Comparison of ENCODE assay signal across 8 cellular contexts in genomic region chr1:120340838-120341751, GRCh38.
A peak's percentile ranks its signal among the peaks of the same experiment; 100 is the strongest.
DNase-seq lines count a peak whose midpoint lies in the region; ATAC-seq and TF ChIP-seq lines count a peak whose summit lies in the region.
"Not testable (repeated sequence)": the region's sequence is repeated elsewhere in the genome, so short reads cannot be mapped to it uniquely, and the experiment has no call there.

No MANE protein-coding gene starts in this region.

- WGBS in esophagus, 2 donors = 0 to 1% methylated on average over 11 to 38 of the region's 78 CpGs
- WGBS in right lobe of liver (ENCODE audit: insufficient coverage, low coverage, low lambda C conversion rate, missing lambda C conversion rate) = 0% methylated on average over 8 of the region's 78 CpGs

- H3K27me3 Mint-ChIP-seq in CD4-positive, alpha-beta memory T cell; activated CD4-positive, alpha-beta T cell treated with anti-CD3 and anti-CD28 coated beads, Interleukin-2, amount 10 ng/mL, durations not matched to agents 24 days and 14 days; stimulated activated naive CD8-positive, alpha-beta T cell treated with anti-CD3 and anti-CD28 coated beads, Interleukin-15, Interleukin-2, amounts not matched to agents 100 ng/mL and 50 ng/mL, for 24 hours: not testable (repeated sequence)

- H3K36me3 Mint-ChIP-seq in CD4-positive, alpha-beta memory T cell; activated CD4-positive, alpha-beta T cell treated with anti-CD3 and anti-CD28 coated beads, Interleukin-2, amount 10 ng/mL, durations not matched to agents 24 days and 14 days (ENCODE audit: low read depth); activated naive CD4-positive, alpha-beta T cell treated with anti-CD3 and anti-CD28 coated beads, Interleukin-2, amount 50 U/mL, for 72 hours; stimulated activated naive CD8-positive, alpha-beta T cell treated with anti-CD3 and anti-CD28 coated beads, Interleukin-15, Interleukin-2, amounts not matched to agents 100 ng/mL and 50 ng/mL, for 24 hours (ENCODE audit: low read depth): not testable (repeated sequence)

- not testable (repeated sequence) for H3K4me1 ChIP-seq in CD4-positive, alpha-beta memory T cell (ENCODE audit: insufficient read depth, low read length); esophagus (ENCODE audit: control insufficient read depth in 2 of 2, insufficient read depth in 2 of 2, low read length in 1 of 2); right lobe of liver

- not testable (repeated sequence) for H3K9me3 Mint-ChIP-seq in CD4-positive, alpha-beta memory T cell; activated CD4-positive, alpha-beta T cell treated with anti-CD3 and anti-CD28 coated beads, Interleukin-2, amount 10 ng/mL, durations not matched to agents 24 days and 14 days; activated naive CD4-positive, alpha-beta T cell treated with anti-CD3 and anti-CD28 coated beads, Interleukin-2, amount 50 U/mL, for 72 hours; stimulated activated naive CD8-positive, alpha-beta T cell treated with anti-CD3 and anti-CD28 coated beads, Interleukin-15, Interleukin-2, amounts not matched to agents 100 ng/mL and 50 ng/mL, for 24 hours

- peak; percentile 31 for TF ChIP-seq POLR2A in right lobe of liver (IDR thresholded peaks at IDR 0.05)

- not testable (repeated sequence) for H3K4me1 Mint-ChIP-seq in CD4-positive, alpha-beta memory T cell; activated CD4-positive, alpha-beta T cell treated with anti-CD3 and anti-CD28 coated beads, Interleukin-2, amount 10 ng/mL, durations not matched to agents 24 days and 14 days; stimulated activated naive CD8-positive, alpha-beta T cell treated with anti-CD3 and anti-CD28 coated beads, Interleukin-15, Interleukin-2, amounts not matched to agents 100 ng/mL and 50 ng/mL, for 24 hours (ENCODE audit: low read depth)

- not testable (repeated sequence) for TF ChIP-seq CTCF in right lobe of liver (IDR thresholded peaks at IDR 0.05); retinal pigment epithelial cell (conservative IDR thresholded peaks at IDR 0.05; ENCODE audit: low read depth, low read length)

- DNase-seq in CD4-positive, alpha-beta memory T cell = peak; percentile 76 to 88 (median 82)
- DNase-seq in NCI-H1092 treated with DMSO at 0.1 percent for 48 hours (lab: John Stamatoyannopoulos, UW) = peak; percentile 11
- peak; percentile 87 for DNase-seq in activated CD4-positive, alpha-beta T cell treated with anti-CD3 and anti-CD28 coated beads, Interleukin-2, amount 10 ng/mL, durations not matched to agents 24 days and 14 days
- DNase-seq in activated naive CD4-positive, alpha-beta T cell treated with anti-CD3 and anti-CD28 coated beads, Interleukin-2, amount 50 U/mL, for 72 hours (ENCODE audit: low spot score in 2 of 2) = peak; percentile 51 to 77
- peak; percentile 37 to 50 (median 47) for DNase-seq in right lobe of liver
- not testable (repeated sequence) for DNase-seq in retinal pigment epithelial cell (ENCODE audit: low read depth)

- H3K27ac Mint-ChIP-seq in CD4-positive, alpha-beta memory T cell = peak overlapping the region; percentile 74 to 98 (median 96)
- peak overlapping the region; percentile 89 for H3K27ac Mint-ChIP-seq in activated CD4-positive, alpha-beta T cell treated with anti-CD3 and anti-CD28 coated beads, Interleukin-2, amount 10 ng/mL, durations not matched to agents 24 days and 14 days
- H3K27ac Mint-ChIP-seq in activated naive CD4-positive, alpha-beta T cell treated with anti-CD3 and anti-CD28 coated beads, Interleukin-2, amount 50 U/mL, for 72 hours = peak overlapping the region in 1 of 2 donors; percentile 70
- H3K27ac Mint-ChIP-seq in stimulated activated naive CD8-positive, alpha-beta T cell treated with anti-CD3 and anti-CD28 coated beads, Interleukin-15, Interleukin-2, amounts not matched to agents 100 ng/mL and 50 ng/mL, for 24 hours = peak overlapping the region; percentile 91

- peak overlapping the region; percentile 54 to 92 (median 84) for H3K4me3 Mint-ChIP-seq in CD4-positive, alpha-beta memory T cell
- H3K4me3 Mint-ChIP-seq in activated CD4-positive, alpha-beta T cell treated with anti-CD3 and anti-CD28 coated beads, Interleukin-2, amount 10 ng/mL, durations not matched to agents 24 days and 14 days = peak overlapping the region; percentile 85
- H3K4me3 Mint-ChIP-seq in stimulated activated naive CD8-positive, alpha-beta T cell treated with anti-CD3 and anti-CD28 coated beads, Interleukin-15, Interleukin-2, amounts not matched to agents 100 ng/mL and 50 ng/mL, for 24 hours = peak overlapping the region; percentile 87

- intact Hi-C loops in CD4-positive, alpha-beta memory T cell (cut with micrococcal nuclease); activated CD4-positive, alpha-beta T cell treated with anti-CD3 and anti-CD28 coated beads, Interleukin-2, amount 10 ng/mL, durations not matched to agents 24 days and 14 days (cut with micrococcal nuclease); right lobe of liver (cut with DNase I): not testable (repeated sequence)

- not testable (repeated sequence) for H3K27me3 ChIP-seq in CD4-positive, alpha-beta memory T cell (ENCODE audit: insufficient read depth, low read length); esophagus (ENCODE audit: control insufficient read depth in 1 of 2, insufficient read depth in 2 of 2, low read length in 2 of 2); right lobe of liver

- CTCF ChIA-PET in CD4-positive, alpha-beta memory T cell (lab: Charles Lee; ENCODE audit: partially characterized antibody) = not testable (repeated sequence)

- H3K27ac ChIP-seq in CD4-positive, alpha-beta memory T cell (ENCODE audit: low read depth, low read length) = peak overlapping the region; percentile 74
- H3K27ac ChIP-seq in esophagus (ENCODE audit: low read depth in 2 of 2, low read length in 1 of 2) (peak overlapping the region in 1 of 2 donors; percentile 39), right lobe of liver (peak overlapping the region in 1 of 3 donors; percentile 78)

- peak overlapping the region in 1 of 2 donors; percentile 43 for H3K4me3 ChIP-seq in CD4-positive, alpha-beta memory T cell (ENCODE audit: low read length in 2 of 2)
- H3K4me3 ChIP-seq in esophagus (ENCODE audit: low read depth in 1 of 2, low read length in 2 of 2) (peak overlapping the region; percentile 19 to 58), right lobe of liver (peak overlapping the region in 2 of 3 donors; percentile 41 to 55), retinal pigment epithelial cell (ENCODE audit: low read length) (peak overlapping the region; percentile 45)

- ATAC-seq in activated naive CD4-positive, alpha-beta T cell treated with anti-CD3 and anti-CD28 coated beads, Interleukin-2, amount 50 U/mL, for 72 hours; right lobe of liver: not testable (repeated sequence)

- not testable (repeated sequence) for H3K9me3 ChIP-seq in CD4-positive, alpha-beta memory T cell (ENCODE audit: control insufficient read depth in 1 of 2, low read length in 2 of 2); esophagus (ENCODE audit: control insufficient read depth in 2 of 2, insufficient read depth in 1 of 2, low read depth in 1 of 2, low read length in 1 of 2); right lobe of liver

- POLR2A ChIA-PET in CD4-positive, alpha-beta memory T cell (lab: Charles Lee; ENCODE audit: partially characterized antibody) = not testable (repeated sequence)

- not testable (repeated sequence) for H3K36me3 ChIP-seq in CD4-positive, alpha-beta memory T cell (ENCODE audit: insufficient read depth, low read length); esophagus (ENCODE audit: control insufficient read depth in 2 of 2, insufficient read depth in 2 of 2, low read length in 1 of 2); right lobe of liver
